ENCODE assay signal across 9 cellular contexts in the genomic region with DNA sequence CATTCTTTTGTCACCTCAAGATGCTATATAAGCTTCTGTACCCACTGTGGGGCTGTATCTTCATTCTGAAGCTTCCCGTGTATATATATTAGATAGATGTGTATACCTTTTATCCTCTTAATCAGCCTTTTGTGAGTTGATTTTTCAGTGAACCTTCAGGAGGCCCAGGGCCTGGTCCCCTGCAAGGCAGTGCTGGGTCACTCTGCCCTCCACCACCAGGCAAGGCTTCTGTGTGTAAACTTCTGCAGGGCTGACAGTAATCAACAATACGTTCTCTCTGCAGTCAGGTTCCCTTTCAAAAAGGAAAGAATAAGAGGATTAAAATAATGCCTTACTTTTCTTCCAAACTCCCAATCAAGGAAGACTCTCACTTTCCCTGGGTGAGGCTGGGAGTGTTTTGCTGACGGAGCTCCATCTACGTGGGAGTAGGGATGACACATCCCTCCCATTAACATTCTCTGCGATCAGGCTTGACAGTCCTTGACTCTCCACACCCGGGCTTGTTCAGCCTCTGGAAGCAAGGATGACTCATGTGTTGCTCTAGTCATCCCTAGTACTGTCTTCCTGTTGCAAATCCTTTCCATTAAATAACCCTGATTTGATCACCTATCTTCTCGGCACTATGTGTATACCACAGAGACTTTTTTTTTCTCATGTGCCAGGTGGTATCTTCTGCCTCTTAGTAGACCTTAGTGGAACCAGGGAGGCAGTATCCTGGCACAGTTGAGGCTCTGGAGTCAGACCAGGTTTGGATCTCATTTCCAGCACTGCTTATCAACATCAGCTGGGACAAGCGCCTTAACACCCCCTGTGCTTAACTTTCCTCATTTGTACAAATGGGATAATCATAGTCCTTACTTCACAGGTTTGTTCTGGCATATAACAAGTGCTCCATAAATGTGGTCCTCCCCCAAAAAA.
DNase-seq lines count a peak whose midpoint lies in the region; ATAC-seq, FAIRE-seq and TF ChIP-seq lines count a peak whose summit lies in the region.
"Had no signal": no experiment of that assay in that cellular context is flagged by ENCODE, and none has a peak within 500 bp of the region (broad histone marks: within the 10 kb centered on the region; RNA-seq: fewer than 3 reads in every experiment).

No MANE protein-coding gene starts in this region.

- no peaks in the 10 kb centered on the region for H3K4me1 ChIP-seq in IMR-90 (ENCODE audit: control insufficient read depth, insufficient read depth, low read length)

- WGBS in IMR-90 (ENCODE audit: extremely low coverage in 2 of 2, insufficient read length in 1 of 2), 2 experiments = 20% methylated on average over 1 of the region's 8 CpGs; no CpG with 5 or more reads in 1 of the 2 experiments

- no peak overlapping the region for H4K8ac ChIP-seq in IMR-90 (ENCODE audit: low read depth in 2 of 2, low read length in 2 of 2)

- H3K23ac ChIP-seq in IMR-90 (ENCODE audit: low read depth, low read length) = no peak overlapping the region

- in situ Hi-C loops in IMR-90 (cut with MboI; ENCODE audit: low sequenced_read_pairs) = no loop called here

- dilution Hi-C loops in IMR-90 (cut with HindIII; ENCODE audit: low sequenced_read_pairs, unreplicated experiment) = no loop called here

- peaks cover 23% of the 10 kb centered on the region for H3K9me3 Mint-ChIP-seq in mesothelial cell of epicardium
- H3K9me3 Mint-ChIP-seq: activated naive CD4-positive, alpha-beta T cell treated with anti-CD3 and anti-CD28 coated beads, Interleukin-2, amount 10 ng/mL, durations not matched to agents 7 days and 5 days had no signal

- H2AK5ac ChIP-seq in IMR-90 (ENCODE audit: low read depth, low read length) = no peak overlapping the region

- no peak overlapping the region for H3K4me3 Mint-ChIP-seq in mesothelial cell of epicardium
- H3K4me3 Mint-ChIP-seq: activated naive CD4-positive, alpha-beta T cell treated with anti-CD3 and anti-CD28 coated beads, Interleukin-2, amount 10 ng/mL, durations not matched to agents 7 days and 5 days had no signal

- CTCF ChIA-PET in IMR-90 (lab: Yijun Ruan, JAX) = no interaction called here

- H3K9me3 ChIP-seq in IMR-90 (ENCODE audit: control insufficient read depth, insufficient read depth, low read length) = peaks cover 9% of the 10 kb centered on the region; the same call in 1 of the 2 replicates

- no peak overlapping the region for H4K91ac ChIP-seq in IMR-90 (ENCODE audit: insufficient read depth, low read depth, low read length)

- H3K36me3 Mint-ChIP-seq in mesothelial cell of epicardium = no peaks in the 10 kb centered on the region
- H3K36me3 Mint-ChIP-seq: activated naive CD4-positive, alpha-beta T cell treated with anti-CD3 and anti-CD28 coated beads, Interleukin-2, amount 10 ng/mL, durations not matched to agents 7 days and 5 days had no signal

- no peak overlapping the region for H3K4me2 ChIP-seq in IMR-90 (ENCODE audit: low read depth, low read length)

- no peak overlapping the region for H2BK15ac ChIP-seq in IMR-90 (ENCODE audit: low read depth, low read length)

- H3K9me1 ChIP-seq in IMR-90 (ENCODE audit: insufficient read depth, low read length) = no peaks in the 10 kb centered on the region

- no peak for TF ChIP-seq POLR2A in IMR-90 (IDR thresholded peaks at IDR 0.05; ENCODE audit: low read depth, low read length)

- H3K27me3 Mint-ChIP-seq in mesothelial cell of epicardium (ENCODE audit: low read depth) = peaks cover 6% of the 10 kb centered on the region
- H3K27me3 Mint-ChIP-seq: activated naive CD4-positive, alpha-beta T cell treated with anti-CD3 and anti-CD28 coated beads, Interleukin-2, amount 10 ng/mL, durations not matched to agents 7 days and 5 days had no signal

- no peak overlapping the region for H2AFZ ChIP-seq in IMR-90 (replicated peaks; ENCODE audit: low read length, poor library complexity)

- peak overlapping the region; percentile 32 for H3K27ac Mint-ChIP-seq in mesothelial cell of epicardium
- H3K27ac Mint-ChIP-seq: activated naive CD4-positive, alpha-beta T cell treated with anti-CD3 and anti-CD28 coated beads, Interleukin-2, amount 10 ng/mL, durations not matched to agents 7 days and 5 days had no signal

- no TSS peak for BruUV-seq in IMR-90 (replicated peaks; lab: Mats Ljungman, UMichigan)

- no peak overlapping the region for H3K4me3 ChIP-seq in IMR-90 (ENCODE audit: insufficient read depth, low read depth, low read length)
- H3K4me3 ChIP-seq in bronchial epithelial cell (ENCODE audit: low read depth, low read length) = no peak overlapping the region

- H3K18ac ChIP-seq in IMR-90 (ENCODE audit: low read depth, low read length) = no peak overlapping the region

- TF ChIP-seq CTCF in IMR-90 (conservative IDR thresholded peaks at IDR 0.05; ENCODE audit: low read depth, low read length) (no peak), bronchial epithelial cell (IDR thresholded peaks at IDR 0.05; ENCODE audit: insufficient read depth, low read length, severe bottlenecking) (no peak), mesothelial cell of epicardium (IDR thresholded peaks at IDR 0.05; ENCODE audit: unreplicated experiment) (no peak)

- ATAC-seq in IMR-90 (ENCODE audit: low read depth) (no peak), HG02884 (IDR thresholded peaks at IDR 0.05; ENCODE audit: unreplicated experiment) (no peak), GM18498 (IDR thresholded peaks at IDR 0.05; ENCODE audit: unreplicated experiment) (no peak)

- H4K20me1 ChIP-seq in IMR-90 (ENCODE audit: insufficient read depth, low read length) = no peaks in the 10 kb centered on the region

- no peak overlapping the region for H3K4ac ChIP-seq in IMR-90 (ENCODE audit: low read depth, low read length)

- no peak overlapping the region for H3K14ac ChIP-seq in IMR-90 (replicated peaks; ENCODE audit: low read depth, low read length)

- TF ChIP-seq RAD21 in IMR-90 (IDR thresholded peaks at IDR 0.05; ENCODE audit: low read length) = no peak

- no peaks in the 10 kb centered on the region for H3K27me3 ChIP-seq in IMR-90 (ENCODE audit: control insufficient read depth, insufficient read depth, low read length)
- H3K27me3 ChIP-seq in bronchial epithelial cell (ENCODE audit: control insufficient read depth, insufficient read depth, low read length) = no peaks in the 10 kb centered on the region

- H2BK120ac ChIP-seq in IMR-90 (ENCODE audit: low read depth, low read length) = no peak overlapping the region

- H3K56ac ChIP-seq in IMR-90 (ENCODE audit: extremely low read depth, insufficient read depth, low read length) = no peak overlapping the region

- no peak overlapping the region for H2BK5ac ChIP-seq in IMR-90 (ENCODE audit: low read depth, low read length, poor library complexity, severe bottlenecking)

- H4K5ac ChIP-seq in IMR-90 (ENCODE audit: low read depth, low read length) = no peak overlapping the region

- H2AK9ac ChIP-seq in IMR-90 (replicated peaks; ENCODE audit: low read depth, low read length, poor library complexity) = no peak overlapping the region

- POLR2A ChIA-PET in IMR-90 (lab: Charles Lee; ENCODE audit: unreplicated experiment) = no interaction called here

- H3K79me1 ChIP-seq in IMR-90 (ENCODE audit: low read depth in 1 of 2, low read length in 2 of 2) = no peaks in the 10 kb centered on the region

- intact Hi-C loops in IMR-90 (cut with micrococcal nuclease) = loop anchor here (2.0 kb wide), 1 partner anchor 47 kb away; no protein-coding TSS in a partner anchor

- no peak overlapping the region for H3K27ac ChIP-seq in IMR-90 (ENCODE audit: insufficient read depth, low read length)

- peaks cover 20% of the 10 kb centered on the region for H3K4me1 Mint-ChIP-seq in mesothelial cell of epicardium
- H3K4me1 Mint-ChIP-seq: activated naive CD4-positive, alpha-beta T cell treated with anti-CD3 and anti-CD28 coated beads, Interleukin-2, amount 10 ng/mL, durations not matched to agents 7 days and 5 days had no signal

- H3K9ac ChIP-seq in IMR-90 (ENCODE audit: low read depth, low read length) = no peak overlapping the region

- no peak overlapping the region for H2BK20ac ChIP-seq in IMR-90 (ENCODE audit: low read depth, low read length)

- FAIRE-seq in bronchial epithelial cell (lab: Jason Lieb, UNC) = peak; percentile 99

- H3K36me3 ChIP-seq in IMR-90 (ENCODE audit: control insufficient read depth, insufficient read depth, low read length) = no peaks in the 10 kb centered on the region
- no peaks in the 10 kb centered on the region for H3K36me3 ChIP-seq in bronchial epithelial cell (ENCODE audit: control insufficient read depth, insufficient read depth, low read length)

- DNase-seq in Ammon's horn (ENCODE audit: low spot score) (peak; percentile 77), IMR-90 (peak; percentile 33), bronchial epithelial cell (ENCODE audit: low read depth) (peak; percentile 100), mesothelial cell of epicardium (ENCODE audit: low spot score in 2 of 2, unreplicated experiment in 2 of 2) (no peak), NCI-H524 treated with DMSO at 0.1 percent for 48 hours (lab: John Stamatoyannopoulos, UW) (no peak), medulla oblongata (ENCODE audit: extremely low spot score) (no peak)
- DNase-seq: activated naive CD4-positive, alpha-beta T cell treated with anti-CD3 and anti-CD28 coated beads, Interleukin-2, amount 10 ng/mL, durations not matched to agents 7 days and 5 days had no signal

TF ChIP-seq in IMR-90, 13 proteins besides CTCF, POLR2A, EP300 and RAD21:
- TF ChIP-seq SMC3 (IDR thresholded peaks at IDR 0.05; ENCODE audit: low read depth, low read length) (no peak), CEBPB (IDR thresholded peaks at IDR 0.05; ENCODE audit: low read depth, low read length) (no peak), MXI1 (IDR thresholded peaks at IDR 0.05; ENCODE audit: borderline replicate concordance, low read depth, low read length) (no peak)

Comparison
In these comparisons a context has a peak if more than half of its experiments do, and no peak if none do; other contexts are left out.
1. DNase-seq: peak in Ammon's horn (single experiment), IMR-90 (single experiment) and bronchial epithelial cell (single experiment); none in mesothelial cell of epicardium (0 of 2), NCI-H524 treated with DMSO at 0.1 percent for 48 hours (single experiment) and medulla oblongata (single experiment).